In genomic region chr16:2968738-2969544, GRCh38 we compare ENCODE assay signal across 1 cellular context.
TF ChIP-seq lines count a peak whose summit lies in the region.

PAQR4 (plus strand) TSS chr16:2969348; CDS start chr16:2969675, 327 bp downstream.

TF ChIP-seq in HepG2, 621 proteins besides CTCF, POLR2A, EP300 and RAD21 (continued from another document and continues in another):
- TF ChIP-seq SP2 (CRISPR knock-in tag; IDR thresholded peaks at IDR 0.05): peak; percentile 41; the same call in 1 of the 2 replicates
- peak; percentile 98 for TF ChIP-seq ZNF747 (CRISPR knock-in tag; IDR thresholded peaks at IDR 0.05; ENCODE audit: borderline replicate concordance)
- TF ChIP-seq ZNF7 (CRISPR knock-in tag; IDR thresholded peaks at IDR 0.05): peak; percentile 36; the same call in 1 of the 2 replicates
- TF ChIP-seq CERS6 (CRISPR knock-in tag; IDR thresholded peaks at IDR 0.05): 0 out of 2 replicates have a peak, but pooled peaks have one; percentile 42
- peak; percentile 95; the same call in 1 of the 2 replicates for TF ChIP-seq ZNF138 (CRISPR knock-in tag; IDR thresholded peaks at IDR 0.05; ENCODE audit: low read depth)
- TF ChIP-seq ZNF878 (CRISPR knock-in tag; IDR thresholded peaks at IDR 0.05): peak; percentile 93
- peak; percentile 96 for TF ChIP-seq ETV6 (CRISPR knock-in tag; conservative IDR thresholded peaks at IDR 0.05)
- peak; percentile 87; the same call in 1 of the 2 replicates for TF ChIP-seq ZNF724P (CRISPR knock-in tag; IDR thresholded peaks at IDR 0.05; ENCODE audit: borderline replicate concordance)
- TF ChIP-seq SIN3B (IDR thresholded peaks at IDR 0.05; ENCODE audit: low read length): peak; percentile 69; the same call in 1 of the 2 replicates
- 0 out of 2 replicates have a peak, but pooled peaks have one; percentile 17 for TF ChIP-seq KDM1A (CRISPR knock-in tag; IDR thresholded peaks at IDR 0.05)
- TF ChIP-seq U2AF2 (IDR thresholded peaks at IDR 0.05; ENCODE audit: low read depth, low read length): no peak
- no peak for TF ChIP-seq ZNF326 (CRISPR knock-in tag; IDR thresholded peaks at IDR 0.05; ENCODE audit: borderline replicate concordance)
- no peak for TF ChIP-seq GPBP1L1 (CRISPR knock-in tag; IDR thresholded peaks at IDR 0.05)
- TF ChIP-seq HOXA9 (CRISPR knock-in tag; IDR thresholded peaks at IDR 0.05; ENCODE audit: borderline replicate concordance): peak; percentile 87
- no peak for TF ChIP-seq GATA4 (IDR thresholded peaks at IDR 0.05; ENCODE audit: borderline replicate concordance, low read depth)
- TF ChIP-seq ELF3 (CRISPR knock-in tag; IDR thresholded peaks at IDR 0.05): peak; percentile 84
- peak; percentile 85; the same call in 1 of the 2 replicates for TF ChIP-seq DNMT3B (CRISPR knock-in tag; conservative IDR thresholded peaks at IDR 0.05)
- TF ChIP-seq RARG (CRISPR knock-in tag; IDR thresholded peaks at IDR 0.05; ENCODE audit: low read depth): peak; percentile 89; the same call in 1 of the 2 replicates
- TF ChIP-seq ZNF766 (CRISPR knock-in tag; IDR thresholded peaks at IDR 0.05; ENCODE audit: borderline replicate concordance): peak; percentile 77; the same call in 1 of the 2 replicates
- TF ChIP-seq ZNF3 (CRISPR knock-in tag; IDR thresholded peaks at IDR 0.05): peak; percentile 68; the same call in 1 of the 2 replicates
- peak; percentile 81; the same call in 1 of the 2 replicates for TF ChIP-seq ARID2 (CRISPR knock-in tag; IDR thresholded peaks at IDR 0.05; ENCODE audit: borderline replicate concordance)
- TF ChIP-seq GMEB2 (CRISPR knock-in tag; IDR thresholded peaks at IDR 0.05; ENCODE audit: low read depth): no peak
- TF ChIP-seq TBL1XR1 (IDR thresholded peaks at IDR 0.05; ENCODE audit: borderline replicate concordance, low read length, partially characterized antibody): no peak
- peak; percentile 56; the same call in 1 of the 2 replicates for TF ChIP-seq REPIN1 (CRISPR knock-in tag; IDR thresholded peaks at IDR 0.05; ENCODE audit: borderline replicate concordance, low read depth)
- peak; percentile 75; the same call in 1 of the 2 replicates for TF ChIP-seq RARA (CRISPR knock-in tag; IDR thresholded peaks at IDR 0.05)
- TF ChIP-seq ZNF609 (CRISPR knock-in tag; IDR thresholded peaks at IDR 0.05; ENCODE audit: borderline replicate concordance): peak; percentile 75; the same call in 1 of the 2 replicates
- TF ChIP-seq ZHX2 (IDR thresholded peaks at IDR 0.05; ENCODE audit: low read depth): no peak; the same call in 1 of the 2 replicates
- TF ChIP-seq ZHX2 (CRISPR knock-in tag; IDR thresholded peaks at IDR 0.05; ENCODE audit: borderline replicate concordance): peak; percentile 94
- TF ChIP-seq SMAD9 (CRISPR knock-in tag; IDR thresholded peaks at IDR 0.05): peak; percentile 76; the same call in 1 of the 2 replicates
- TF ChIP-seq DBP (CRISPR knock-in tag; IDR thresholded peaks at IDR 0.05; ENCODE audit: not compliant biosample characterization): peak; percentile 89
- peak; percentile 94 for TF ChIP-seq ZSCAN20 (CRISPR knock-in tag; IDR thresholded peaks at IDR 0.05; ENCODE audit: borderline replicate concordance)
- no peak for TF ChIP-seq ZFAT (CRISPR knock-in tag; conservative IDR thresholded peaks at IDR 0.05)
- no peak for TF ChIP-seq MBD4 (IDR thresholded peaks at IDR 0.05; ENCODE audit: borderline replicate concordance, low read length)
- no peak for TF ChIP-seq AHDC1 (CRISPR knock-in tag; IDR thresholded peaks at IDR 0.05; ENCODE audit: borderline replicate concordance)
- TF ChIP-seq RFXAP (CRISPR knock-in tag; IDR thresholded peaks at IDR 0.05; ENCODE audit: borderline replicate concordance): no peak; the same call in 1 of the 2 replicates
- 0 out of 2 replicates have a peak, but pooled peaks have one; percentile 34 for TF ChIP-seq ZNF546 (CRISPR knock-in tag; conservative IDR thresholded peaks at IDR 0.05)
- TF ChIP-seq ARNT (IDR thresholded peaks at IDR 0.05): no peak
